In the genomic region with DNA sequence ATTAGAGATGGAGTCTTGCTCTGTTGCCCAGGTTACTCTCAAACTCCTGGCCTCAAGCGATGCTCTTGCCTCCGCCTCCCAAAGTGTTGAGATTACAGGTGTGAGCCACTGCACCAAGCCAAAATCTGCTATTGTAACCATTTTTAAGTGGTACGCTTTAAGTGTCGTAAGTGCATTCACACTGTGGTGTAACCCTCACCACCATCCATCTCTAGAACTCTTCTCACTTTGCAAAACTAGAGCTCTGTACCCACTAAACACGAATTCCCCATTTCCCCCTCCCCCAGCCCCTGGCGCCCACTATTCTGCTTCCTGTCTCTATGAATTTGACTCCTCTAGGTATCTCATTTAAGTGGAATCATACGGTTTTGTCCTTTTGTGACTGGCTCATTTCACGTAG, we compare ENCODE assay signal across 26 cellular contexts. TPM values are rescaled to one million over a fixed set of nuclear protein-coding genes. Genes with fewer than 3 reads are reported as not detected.
DNase-seq lines count a peak whose midpoint lies in the region; ATAC-seq, FAIRE-seq and TF ChIP-seq lines count a peak whose summit lies in the region.
"Had no signal": no experiment of that assay in that cellular context is flagged by ENCODE, and none has a peak within 500 bp of the region (broad histone marks: within the 10 kb centered on the region; RNA-seq: fewer than 3 reads in every experiment).

No MANE protein-coding gene starts in this region.

- ATAC-seq in central memory CD8-positive, alpha-beta T cell (replicated peaks; ENCODE audit: extremely low read depth, poor library complexity, severe bottlenecking) = peak; percentile 58
- ATAC-seq in HG02938 (IDR thresholded peaks at IDR 0.05; ENCODE audit: unreplicated experiment) = no peak
- ATAC-seq: A549 had no signal

- H3K27ac Mint-ChIP-seq in astrocyte (ENCODE audit: unreplicated experiment) (peak overlapping the region; percentile 64), immature natural killer cell (peak overlapping the region in 1 of 6 donors; percentile 81)
- H3K27ac Mint-ChIP-seq in central memory CD8-positive, alpha-beta T cell (ENCODE audit: low read depth) = no peak overlapping the region
- H3K27ac Mint-ChIP-seq: CD14-positive monocyte; CD4-positive, alpha-beta T cell; HFFc6 had no signal

- no peak overlapping the region for H3K9ac ChIP-seq in astrocyte (ENCODE audit: low read length)
- H3K9ac ChIP-seq: BLaER1 treated with 17β-estradiol and CSF1 and Interleukin-3, amounts not matched to agents 10 nM and 100 nM had no signal

- no peaks in the 10 kb centered on the region for H3K36me3 ChIP-seq in astrocyte (ENCODE audit: insufficient read depth, low read length)
- H3K36me3 ChIP-seq in osteoblast (ENCODE audit: insufficient read depth, low read length) = no peaks in the 10 kb centered on the region
- H3K36me3 ChIP-seq: BE2C; BLaER1 treated with 17β-estradiol and CSF1 and Interleukin-3, amounts not matched to agents 10 nM and 100 nM; HAP-1 had no signal

- H3K79me2 ChIP-seq in astrocyte (ENCODE audit: insufficient read depth, low read length) = no peaks in the 10 kb centered on the region
- no peaks in the 10 kb centered on the region for H3K79me2 ChIP-seq in osteoblast (ENCODE audit: insufficient read depth, low read length)

- no peaks in the 10 kb centered on the region for H3K9me3 Mint-ChIP-seq in astrocyte (ENCODE audit: unreplicated experiment)
- H3K9me3 Mint-ChIP-seq in central memory CD8-positive, alpha-beta T cell = no peaks in the 10 kb centered on the region
- no peaks in the 10 kb centered on the region for H3K9me3 Mint-ChIP-seq in immature natural killer cell
- H3K9me3 Mint-ChIP-seq: CD4-positive, alpha-beta T cell; CD8-positive, alpha-beta memory T cell; HFFc6 had no signal

- no peak for FAIRE-seq in astrocyte (lab: Jason Lieb, UNC)
- FAIRE-seq: A549, D721Med, GM12891, GM18507, H54 had no signal

- no peak overlapping the region for H3K4me3 Mint-ChIP-seq in astrocyte (ENCODE audit: unreplicated experiment)
- no peak overlapping the region for H3K4me3 Mint-ChIP-seq in central memory CD8-positive, alpha-beta T cell
- no peak overlapping the region for H3K4me3 Mint-ChIP-seq in immature natural killer cell
- H3K4me3 Mint-ChIP-seq: CD14-positive monocyte; CD4-positive, alpha-beta T cell; CD8-positive, alpha-beta memory T cell; HFFc6 had no signal

- H4K20me1 ChIP-seq in astrocyte (ENCODE audit: insufficient read depth, low read length) = no peaks in the 10 kb centered on the region
- H4K20me1 ChIP-seq in osteoblast (ENCODE audit: insufficient read depth, low read length) = no peaks in the 10 kb centered on the region

- TF ChIP-seq CTCF in astrocyte (IDR thresholded peaks at IDR 0.05; ENCODE audit: insufficient read depth, low read depth, low read length) = no peak
- TF ChIP-seq CTCF in osteoblast (IDR thresholded peaks at IDR 0.05; ENCODE audit: extremely low read depth, low read depth, low read length) = no peak

- H3K36me3 Mint-ChIP-seq in astrocyte (ENCODE audit: low read depth, unreplicated experiment) = no peaks in the 10 kb centered on the region
- no peaks in the 10 kb centered on the region for H3K36me3 Mint-ChIP-seq in central memory CD8-positive, alpha-beta T cell (ENCODE audit: insufficient read depth)
- H3K36me3 Mint-ChIP-seq in immature natural killer cell = no peaks in the 10 kb centered on the region
- H3K36me3 Mint-ChIP-seq: CD14-positive monocyte; CD8-positive, alpha-beta memory T cell had no signal

- H3K4me2 ChIP-seq in astrocyte (ENCODE audit: low read length) (no peak overlapping the region), osteoblast (ENCODE audit: insufficient read depth, low read length) (no peak overlapping the region)
- H3K4me2 ChIP-seq: A549; BLaER1 treated with 17β-estradiol and CSF1 and Interleukin-3, amounts not matched to agents 10 nM and 100 nM had no signal

- peaks cover 5% of the 10 kb centered on the region for H3K4me1 ChIP-seq in astrocyte (ENCODE audit: insufficient read depth, low read length)
- H3K4me1 ChIP-seq in osteoblast (ENCODE audit: insufficient read depth, low read length) = peaks cover 5% of the 10 kb centered on the region
- H3K4me1 ChIP-seq: HAP-1 had no signal

- H3K27me3 Mint-ChIP-seq in astrocyte (ENCODE audit: low read depth, unreplicated experiment) (peaks cover 21% of the 10 kb centered on the region), immature natural killer cell (ENCODE audit: low read depth in 3 of 3) (peaks cover 7 to 9% (median 8%) of the 10 kb centered on the region in 3 donors)
- peaks cover 47% of the 10 kb centered on the region for H3K27me3 Mint-ChIP-seq in central memory CD8-positive, alpha-beta T cell
- H3K27me3 Mint-ChIP-seq: CD4-positive, alpha-beta T cell had no signal

- H3K4me3 ChIP-seq in astrocyte (ENCODE audit: insufficient read depth, low read depth, low read length) (no peak overlapping the region), osteoblast (ENCODE audit: insufficient read depth, low read length) (no peak overlapping the region)
- H3K4me3 ChIP-seq: A549; BLaER1 treated with 17β-estradiol and CSF1 and Interleukin-3, amounts not matched to agents 10 nM and 100 nM; HAP-1 had no signal

- DNase-seq in astrocyte (ENCODE audit: low read depth) = no peak
- DNase-seq in central memory CD8-positive, alpha-beta T cell (ENCODE audit: low spot score in 2 of 2) = no peak
- DNase-seq in immature natural killer cell = peak; percentile 28 to 41 (median 35)
- no peak for DNase-seq in osteoblast (ENCODE audit: insufficient read length, low spot score, missing footprints)
- DNase-seq in EL = no peak
- DNase-seq: 8988T; ACHN; AML-193; BE2C; CD4-positive, alpha-beta T cell; DMS 273 treated with DMSO at 0.1 percent for 48 hours; DMS79; GF-D8; GOT3; HFFc6 had no signal

- H3K27me3 ChIP-seq in astrocyte (ENCODE audit: insufficient read depth, low read length) (no peaks in the 10 kb centered on the region), osteoblast (ENCODE audit: insufficient read depth, low read length) (peaks cover 3% of the 10 kb centered on the region)
- H3K27me3 ChIP-seq: BE2C; BLaER1 treated with 17β-estradiol and CSF1 and Interleukin-3, amounts not matched to agents 10 nM and 100 nM had no signal

- H3K27ac ChIP-seq in astrocyte (ENCODE audit: low read depth, low read length) (no peak overlapping the region), osteoblast (ENCODE audit: low read depth, low read length) (no peak overlapping the region)
- H3K27ac ChIP-seq: A549; BLaER1 treated with 17β-estradiol and CSF1 and Interleukin-3, amounts not matched to agents 10 nM and 100 nM had no signal

- H3K4me1 Mint-ChIP-seq in astrocyte (ENCODE audit: low read depth, unreplicated experiment) (peaks cover 6% of the 10 kb centered on the region), immature natural killer cell (peaks cover 0 to 5% of the 10 kb centered on the region in 2 donors)
- peaks cover 5% of the 10 kb centered on the region for H3K4me1 Mint-ChIP-seq in central memory CD8-positive, alpha-beta T cell
- H3K4me1 Mint-ChIP-seq: CD8-positive, alpha-beta memory T cell had no signal

- H3K9me3 ChIP-seq in astrocyte (ENCODE audit: insufficient read depth, low read depth, low read length) = no peaks in the 10 kb centered on the region
- H3K9me3 ChIP-seq in osteoblast (ENCODE audit: low read depth, low read length) = no peaks in the 10 kb centered on the region
- H3K9me3 ChIP-seq: A549; BE2C; BLaER1 treated with 17β-estradiol and CSF1 and Interleukin-3, amounts not matched to agents 10 nM and 100 nM; HAP-1 had no signal

- H2AFZ ChIP-seq in astrocyte (ENCODE audit: low read depth, low read length) = no peak overlapping the region
- no peak overlapping the region for H2AFZ ChIP-seq in osteoblast (ENCODE audit: low read length)

RNA-seq across cellular contexts. Expression of a gene that starts 2.8 kb away (rescaled TPM):
- total RNA-seq in astrocyte = not detected in 2 replicates
- polyA plus RNA-seq in immature natural killer cell = not detected
- total RNA-seq in osteoblast = not detected in 2 replicates
- total RNA-seq: CD4-positive, alpha-beta T cell; CD8-positive, alpha-beta memory T cell; G401; HFFc6 had no signal
- polyA plus RNA-seq: A549; CD14-positive monocyte; CD8-positive, alpha-beta memory T cell had no signal

RNA-seq across cellular contexts. Expression of a gene that starts 10.5 kb away (rescaled TPM):
- total RNA-seq in astrocyte = 232 and 271 TPM in 2 replicates
- polyA plus RNA-seq in immature natural killer cell = 100 to 1,000 TPM; 236 to 379 (median 249) TPM
- 109 and 121 TPM in 2 replicates for total RNA-seq in osteoblast

RNA-seq across cellular contexts. Expression of a gene that starts 17.1 kb away (rescaled TPM):
- total RNA-seq in astrocyte (79.8 and 86.5 TPM in 2 replicates), osteoblast (22.1 and 30.9 TPM in 2 replicates)
- 10 to 100 TPM in 2 of 3 donors, 1 to 10 TPM in 1; 5.1 to 22.2 (median 17.7) TPM for polyA plus RNA-seq in immature natural killer cell

Comparison
In these comparisons a context has a peak if more than half of its experiments do, and no peak if none do; other contexts are left out.
1. DNase-seq: peak in immature natural killer cell (3 of 3); none in astrocyte (single experiment), central memory CD8-positive, alpha-beta T cell (0 of 2), osteoblast (single experiment) and EL (single experiment).